Comparison of ENCODE assay signal across 10 cellular contexts in the genomic region with DNA sequence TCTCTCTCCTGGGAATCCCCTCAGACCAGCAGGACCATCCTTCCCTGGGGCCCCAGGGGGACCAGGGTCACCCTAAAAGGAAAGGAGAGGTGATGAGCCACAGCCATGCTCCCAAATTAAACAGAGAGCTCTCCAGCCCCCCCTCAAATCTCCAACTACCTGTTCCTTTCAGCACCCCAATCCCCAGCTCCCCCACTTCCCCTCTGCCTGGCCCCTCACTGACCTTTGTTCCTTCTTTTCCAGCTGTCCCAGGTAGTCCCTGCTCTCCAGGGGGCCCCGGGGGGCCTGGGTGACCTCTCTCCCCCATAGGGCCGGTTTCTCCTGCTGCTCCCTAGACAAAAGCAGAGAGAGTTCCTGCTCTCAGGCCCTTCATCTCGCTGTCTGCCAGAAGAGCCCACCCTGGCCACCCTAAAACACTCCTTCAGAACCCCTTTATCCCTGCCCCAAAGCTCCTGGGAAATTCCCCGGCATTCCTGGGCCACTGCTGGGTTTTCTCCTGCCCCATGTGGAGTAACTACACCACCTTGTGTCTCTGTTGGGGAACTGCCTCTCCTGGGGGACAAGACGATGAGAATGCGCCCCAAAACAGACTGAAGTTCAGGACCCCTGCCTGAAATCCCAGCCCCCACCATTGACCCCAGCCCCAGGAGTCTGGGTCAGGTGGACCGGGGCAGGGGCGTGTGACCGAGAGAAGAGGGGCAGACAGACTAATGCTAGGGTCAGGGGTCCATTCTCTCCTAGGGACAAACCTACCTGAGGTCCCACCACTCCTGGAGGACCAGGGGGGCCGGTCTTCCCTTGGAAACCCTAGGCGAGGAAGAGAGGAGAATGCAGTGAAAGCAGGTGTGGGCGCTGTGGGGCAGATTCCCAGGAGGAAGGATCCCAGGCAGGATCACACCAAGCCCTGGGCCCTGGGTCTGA. TPM values are rescaled to one million over a fixed set of nuclear protein-coding genes. Genes with fewer than 3 reads are reported as not detected.
DNase-seq lines count a peak whose midpoint lies in the region; ATAC-seq and TF ChIP-seq lines count a peak whose summit lies in the region.
"Had no signal": no experiment of that assay in that cellular context is flagged by ENCODE, and none has a peak within 500 bp of the region (broad histone marks: within the 10 kb centered on the region; RNA-seq: fewer than 3 reads in every experiment).

No MANE protein-coding gene starts in this region.

- no peaks in the 10 kb centered on the region for H3K9me3 ChIP-seq in Peyer's patch
- H3K9me3 ChIP-seq: SJSA1 had no signal

- H3K27me3 ChIP-seq in Peyer's patch: no peaks in the 10 kb centered on the region
- H3K27me3 ChIP-seq: SJSA1 had no signal

- H3K4me3 Mint-ChIP-seq in stimulated activated naive B cell treated with anti-CD40 and anti-IgM and Interleukin-4, amounts not matched to agents 10 μg/mL and 1 μg/mL and 100 μg/mL, for 72 hours: no peak overlapping the region

- no peaks in the 10 kb centered on the region for H3K36me3 ChIP-seq in Peyer's patch
- H3K36me3 ChIP-seq: SJSA1 had no signal

- peaks cover 29 to 42% of the 10 kb centered on the region in 2 donors for H3K27me3 Mint-ChIP-seq in stimulated activated naive B cell treated with anti-CD40 and anti-IgM and Interleukin-4, amounts not matched to agents 10 μg/mL and 1 μg/mL and 100 μg/mL, for 72 hours

- H3K27ac Mint-ChIP-seq in stimulated activated naive B cell treated with anti-CD40 and anti-IgM and Interleukin-4, amounts not matched to agents 10 μg/mL and 1 μg/mL and 100 μg/mL, for 72 hours: peak overlapping the region; percentile 74

- H3K27ac ChIP-seq in Peyer's patch: no peak overlapping the region
- H3K27ac ChIP-seq: C4-2B, SJSA1 had no signal

- no peak overlapping the region for H3K4me3 ChIP-seq in Peyer's patch
- no peak overlapping the region for H3K4me3 ChIP-seq in fibroblast of villous mesenchyme (ENCODE audit: low read depth, low read length)
- H3K4me3 ChIP-seq: SJSA1 had no signal

- DNase-seq in NCI-H2107 treated with DMSO at 0.1 percent for 48 hours (lab: John Stamatoyannopoulos, UW; ENCODE audit: unreplicated experiment) (peak; percentile 3), NCI-H2107 (lab: John Stamatoyannopoulos, UW) (no peak), Peyer's patch (peak in 1 of 3 donors; percentile 47), fibroblast of villous mesenchyme (ENCODE audit: low read depth) (peak; percentile 31), NCI-H345 treated with DMSO at 0.1 percent for 48 hours (lab: John Stamatoyannopoulos, UW; ENCODE audit: unreplicated experiment) (no peak), inferior parietal cortex (ENCODE audit: extremely low spot score) (no peak), NCI-H146 (lab: John Stamatoyannopoulos, UW) (no peak)
- no peak for DNase-seq in stimulated activated naive B cell treated with anti-CD40 and anti-IgM and Interleukin-4, amounts not matched to agents 10 μg/mL and 1 μg/mL and 100 μg/mL, for 72 hours

- H3K4me1 ChIP-seq in Peyer's patch: no peaks in the 10 kb centered on the region
- H3K4me1 ChIP-seq: SJSA1 had no signal

- no peak for TF ChIP-seq POLR2A in Peyer's patch (IDR thresholded peaks at IDR 0.05)

- no peaks in the 10 kb centered on the region for H3K9me3 Mint-ChIP-seq in stimulated activated naive B cell treated with anti-CD40 and anti-IgM and Interleukin-4, amounts not matched to agents 10 μg/mL and 1 μg/mL and 100 μg/mL, for 72 hours

- TF ChIP-seq CTCF in Peyer's patch (IDR thresholded peaks at IDR 0.05) (peak in 4 of 6 experiments; percentile 45 to 65 (median 64)), fibroblast of villous mesenchyme (IDR thresholded peaks at IDR 0.05; ENCODE audit: insufficient read depth, low read depth, low read length) (peak; percentile 75)

- no peak for ATAC-seq in stimulated activated naive B cell treated with anti-CD40 and anti-IgM and Interleukin-4, amounts not matched to agents 10 μg/mL and 1 μg/mL and 100 μg/mL, for 72 hours (replicated peaks)

- H3K4me1 Mint-ChIP-seq in stimulated activated naive B cell treated with anti-CD40 and anti-IgM and Interleukin-4, amounts not matched to agents 10 μg/mL and 1 μg/mL and 100 μg/mL, for 72 hours: peaks cover 24 to 27% of the 10 kb centered on the region in 2 donors

- no peaks in the 10 kb centered on the region for H3K36me3 Mint-ChIP-seq in stimulated activated naive B cell treated with anti-CD40 and anti-IgM and Interleukin-4, amounts not matched to agents 10 μg/mL and 1 μg/mL and 100 μg/mL, for 72 hours

RNA-seq across cellular contexts. Expression of a gene that starts 19.7 kb away (rescaled TPM):
- total RNA-seq in Peyer's patch: 1 to 10 TPM in 1 of 4 donors, under 1 TPM in 2, not detected in 1; 0.18 to 2.5 (median 0.54) TPM
- under 0.01 and 0.32 TPM in 2 replicates for total RNA-seq in fibroblast of villous mesenchyme

RNA-seq across cellular contexts. Expression of a gene that starts 27.9 kb away (rescaled TPM):
- total RNA-seq in Peyer's patch (10 to 100 TPM; 23.1 to 56.7 (median 36.6) TPM), fibroblast of villous mesenchyme (16.8 and 22.5 TPM in 2 replicates)

RNA-seq across cellular contexts. Expression of a gene that starts 28.1 kb away (rescaled TPM):
- total RNA-seq in Peyer's patch: 10 to 100 TPM; 33.8 to 99.0 (median 55.0) TPM
- total RNA-seq in fibroblast of villous mesenchyme: 142 and 143 TPM in 2 replicates

RNA-seq across cellular contexts. Expression of a gene that starts 31.9 kb away (rescaled TPM):
- total RNA-seq in Peyer's patch (10 to 100 TPM; 26.4 to 58.0 (median 44.0) TPM), fibroblast of villous mesenchyme (4.2 and 4.7 TPM in 2 replicates)

RNA-seq across cellular contexts. Expression of a gene that starts 35.7 kb away (rescaled TPM):
- 10 to 100 TPM; 18.2 to 38.0 (median 20.7) TPM for total RNA-seq in Peyer's patch
- 27.2 and 43.8 TPM in 2 replicates for total RNA-seq in fibroblast of villous mesenchyme

Comparison
In these comparisons a context has a peak if more than half of its experiments do, and no peak if none do; other contexts are left out.
1. DNase-seq: peak in NCI-H2107 treated with DMSO at 0.1 percent for 48 hours (single experiment) and fibroblast of villous mesenchyme (single experiment); none in NCI-H2107 (single experiment), stimulated activated naive B cell treated with anti-CD40 and anti-IgM and Interleukin-4, amounts not matched to agents 10 μg/mL and 1 μg/mL and 100 μg/mL, for 72 hours (single experiment), NCI-H345 treated with DMSO at 0.1 percent for 48 hours (single experiment), inferior parietal cortex (single experiment) and NCI-H146 (single experiment).